29 cellular contexts compared by ENCODE assay signal in the genomic region with DNA sequence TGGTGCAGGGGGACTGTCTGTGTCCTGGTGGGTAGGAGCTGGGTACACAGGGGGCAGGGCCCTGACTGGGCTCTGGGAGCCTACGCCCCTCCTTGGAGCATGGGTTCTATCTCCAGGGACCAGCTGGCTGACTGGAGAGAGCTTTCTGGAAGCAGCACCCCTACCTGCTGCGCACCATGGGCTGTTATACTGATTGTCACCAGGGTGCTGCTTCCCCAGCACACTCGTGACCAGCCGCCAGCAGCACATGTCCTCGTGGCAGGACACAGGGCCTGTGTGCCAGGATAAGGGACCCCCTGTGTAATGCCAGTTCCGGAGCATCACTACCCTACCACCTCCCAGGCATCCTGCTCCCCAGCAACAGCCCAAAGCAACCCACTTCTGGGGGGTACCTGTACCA.
"Had no signal": no experiment of that assay in that cellular context is flagged by ENCODE, and none has a peak within 500 bp of the region (broad histone marks: within the 10 kb centered on the region; RNA-seq: fewer than 3 reads in every experiment).

No MANE protein-coding gene starts in this region.

- DNase-seq: activated CD4-positive, alpha-beta T cell treated with anti-CD3 and anti-CD28 coated beads for 4 hours; activated CD4-positive, alpha-beta T cell treated with anti-CD3 and anti-CD28 coated beads, Interleukin-2, amount 50 U/mL, for 48 hours; activated CD8-positive, alpha-beta memory T cell treated with anti-CD3 and anti-CD28 coated beads, Interleukin-2, amount 50 U/mL, for 4 hours; activated effector memory CD4-positive, alpha-beta T cell treated with anti-CD3 and anti-CD28 coated beads, Interleukin-2, amount 50 U/mL, for 16 hours; activated naive CD4-positive, alpha-beta T cell treated with anti-CD3 and anti-CD28 coated beads for 36 hours; activated naive CD8-positive, alpha-beta T cell treated with anti-CD3 and anti-CD28 coated beads for 36 hours; activated T-cell treated with anti-CD3 and anti-CD28 coated beads, Interleukin-2, amount 50 U/mL, for 1 hour; adrenal gland; brain microvascular endothelial cell; esophagus squamous epithelium; foreskin melanocyte; left cardiac atrium; mammary epithelial cell; ovary; retina; stimulated activated naive CD4-positive, alpha-beta T cell; SW 1271; T-helper 9 cell; trophoblast cell had no signal

- H3K4me1 ChIP-seq: prostate gland had no signal

- H3K9me3 Mint-ChIP-seq: activated naive CD4-positive, alpha-beta T cell treated with anti-CD3 and anti-CD28 coated beads for 36 hours; activated naive CD8-positive, alpha-beta T cell treated with anti-CD3 and anti-CD28 coated beads for 36 hours; activated T-helper 1 cell treated with anti-CD3 and anti-CD28 coated beads, Interleukin-12 subunit alpha, Interleukin-12 subunit beta, Interleukin-2, Interleukin-4 antibody, amounts not matched to agents 30 ng/mL and 10 ng/mL and 1 ng/mL, durations not matched to agents 14 hours and 24 hours and 36 hours; nephron; T-helper 1 cell treated with Interleukin-12 subunit alpha and Interleukin-12 subunit beta and Interleukin-4 antibody, amounts not matched to agents 30 μg/mL and 1 μg/mL, for 36 hours had no signal

- H3K27ac ChIP-seq: ascending aorta, brain microvascular endothelial cell, esophagus squamous epithelium, ovary, prostate gland, thoracic aorta, VCaP had no signal

- H3K4me3 Mint-ChIP-seq: activated naive CD4-positive, alpha-beta T cell treated with anti-CD3 and anti-CD28 coated beads for 36 hours; activated naive CD8-positive, alpha-beta T cell treated with anti-CD3 and anti-CD28 coated beads for 36 hours; activated T-helper 1 cell treated with anti-CD3 and anti-CD28 coated beads, Interleukin-12 subunit alpha, Interleukin-12 subunit beta, Interleukin-2, Interleukin-4 antibody, amounts not matched to agents 30 ng/mL and 10 ng/mL and 1 ng/mL, durations not matched to agents 14 hours and 24 hours and 36 hours; nephron; T-helper 1 cell treated with Interleukin-12 subunit alpha and Interleukin-12 subunit beta and Interleukin-4 antibody, amounts not matched to agents 30 μg/mL and 1 μg/mL, for 36 hours had no signal

- H3K27ac Mint-ChIP-seq: activated naive CD4-positive, alpha-beta T cell treated with anti-CD3 and anti-CD28 coated beads for 36 hours; activated naive CD8-positive, alpha-beta T cell treated with anti-CD3 and anti-CD28 coated beads for 36 hours; activated T-helper 1 cell treated with anti-CD3 and anti-CD28 coated beads, Interleukin-12 subunit alpha, Interleukin-12 subunit beta, Interleukin-2, Interleukin-4 antibody, amounts not matched to agents 30 ng/mL and 10 ng/mL and 1 ng/mL, durations not matched to agents 14 hours and 24 hours and 36 hours; nephron; T-helper 1 cell treated with Interleukin-12 subunit alpha and Interleukin-12 subunit beta and Interleukin-4 antibody, amounts not matched to agents 30 μg/mL and 1 μg/mL, for 36 hours had no signal

- H3K4me1 Mint-ChIP-seq: nephron had no signal

- H3K36me3 ChIP-seq: adrenal gland, ascending aorta, brain microvascular endothelial cell, esophagus squamous epithelium, ovary, prostate gland, thoracic aorta had no signal

- H3K27me3 ChIP-seq: adrenal gland, ascending aorta, brain microvascular endothelial cell, ovary had no signal

- FAIRE-seq: islet of Langerhans, TTC549, urothelium cell line had no signal

- ATAC-seq: left cardiac atrium had no signal

- H3K9me3 ChIP-seq: adrenal gland, ascending aorta, esophagus squamous epithelium, ovary, prostate gland, thoracic aorta had no signal

- H3K36me3 Mint-ChIP-seq: activated naive CD8-positive, alpha-beta T cell treated with anti-CD3 and anti-CD28 coated beads for 36 hours had no signal

- H3K4me3 ChIP-seq: adrenal gland, ascending aorta, esophagus squamous epithelium, ovary, prostate gland, thoracic aorta had no signal
